In genomic region chr1:43329995-43330751, GRCh38 we compare ENCODE assay signal across 8 cellular contexts. TPM values are rescaled to one million over a fixed set of nuclear protein-coding genes. Genes with fewer than 3 reads are reported as not detected.
DNase-seq lines count a peak whose midpoint lies in the region; ATAC-seq, FAIRE-seq and TF ChIP-seq lines count a peak whose summit lies in the region.

No MANE protein-coding gene starts in this region.

- peak; percentile 63 to 80 for ATAC-seq in activated CD4-positive, CD25-positive, alpha-beta regulatory T cell treated with anti-CD3 and anti-CD28 coated beads, Interleukin-2, amount 50 U/mL, for 24 hours
- ATAC-seq in GM19455 (IDR thresholded peaks at IDR 0.05; ENCODE audit: unreplicated experiment) (no peak), GM21619 (IDR thresholded peaks at IDR 0.05; ENCODE audit: unreplicated experiment) (no peak), HG03139 (IDR thresholded peaks at IDR 0.05; ENCODE audit: unreplicated experiment) (no peak)

- no peak for FAIRE-seq in small intestine (lab: Jason Lieb, UNC)

- H3K4me3 ChIP-seq in foreskin fibroblast (ENCODE audit: low read depth in 1 of 2, low read length in 2 of 2) = no peak overlapping the region
- H3K4me3 ChIP-seq in small intestine (ENCODE audit: low read depth in 1 of 2, low read length in 2 of 2) = no peak overlapping the region

- no peaks in the 10 kb centered on the region for H3K9me3 ChIP-seq in small intestine (ENCODE audit: control insufficient read depth, low read depth)

- H3K4me1 ChIP-seq in small intestine (ENCODE audit: control insufficient read depth in 2 of 2, insufficient read depth in 1 of 2, low read depth in 1 of 2, low read length in 1 of 2) = no peaks in the 10 kb centered on the region

- H3K36me3 ChIP-seq in small intestine (ENCODE audit: control insufficient read depth in 2 of 2, insufficient read depth in 2 of 2, low read length in 2 of 2) = no peaks in the 10 kb centered on the region

- TF ChIP-seq CTCF in foreskin fibroblast (IDR thresholded peaks at IDR 0.05; ENCODE audit: low read depth, low read length) = no peak

- H3K27me3 ChIP-seq in small intestine (ENCODE audit: control insufficient read depth in 2 of 2, insufficient read depth in 2 of 2, low read length in 2 of 2) = no peaks in the 10 kb centered on the region

- 28 to 41% (median 34%) methylated on average over 6 of the region's 6 CpGs for WGBS in small intestine, 3 donors

- no peak for DNase-seq in activated CD4-positive, CD25-positive, alpha-beta regulatory T cell (lab: John Stamatoyannopoulos, UW)
- DNase-seq in activated CD4-positive, alpha-beta T cell treated with anti-CD3 and anti-CD28 coated beads for 48 hours = peak; percentile 85
- DNase-seq in foreskin fibroblast (peak; percentile 74 to 90), small intestine (peak; percentile 43)

- H3K27ac ChIP-seq in small intestine (ENCODE audit: low read depth in 1 of 2, low read length in 1 of 2) = no peak overlapping the region

RNA-seq across cellular contexts. Expression of gene MPL, which starts 7.4 kb away (rescaled TPM):
- not detected for polyA plus RNA-seq in small intestine

RNA-seq across cellular contexts. Expression of gene CDC20, which starts 28.6 kb away (rescaled TPM):
- polyA plus RNA-seq in small intestine = 10 to 100 TPM in 1 of 3 donors, 1 to 10 TPM in 2; 3.8 to 62.2 (median 6.3) TPM

RNA-seq across cellular contexts. Expression of gene TIE1, which starts 29.4 kb away (rescaled TPM):
- polyA plus RNA-seq in small intestine = 10 to 100 TPM in 1 of 3 donors, under 1 TPM in 2; 0.45 to 27.3 (median 0.81) TPM

RNA-seq across cellular contexts. Expression of gene ELOVL1, which starts 37.6 kb away (rescaled TPM):
- 100 to 1,000 TPM in 1 of 3 donors, 10 to 100 TPM in 2; 60.6 to 105 (median 64.6) TPM for polyA plus RNA-seq in small intestine

RNA-seq across cellular contexts. Expression of gene C1orf210, which starts 44.8 kb away (rescaled TPM):
- polyA plus RNA-seq in small intestine = 10 to 100 TPM; 24.7 to 67.8 (median 44.0) TPM

Comparison
In these comparisons a context has a peak if more than half of its experiments do, and no peak if none do; other contexts are left out.
1. ATAC-seq: peak in activated CD4-positive, CD25-positive, alpha-beta regulatory T cell treated with anti-CD3 and anti-CD28 coated beads, Interleukin-2, amount 50 U/mL, for 24 hours (2 of 2); none in GM19455 (single experiment), GM21619 (single experiment) and HG03139 (single experiment).
2. DNase-seq: peak in activated CD4-positive, alpha-beta T cell treated with anti-CD3 and anti-CD28 coated beads for 48 hours (single experiment), foreskin fibroblast (2 of 2) and small intestine (single experiment); none in activated CD4-positive, CD25-positive, alpha-beta regulatory T cell (0 of 4).